Comparison of ENCODE assay signal across 16 cellular contexts in the genomic region with DNA sequence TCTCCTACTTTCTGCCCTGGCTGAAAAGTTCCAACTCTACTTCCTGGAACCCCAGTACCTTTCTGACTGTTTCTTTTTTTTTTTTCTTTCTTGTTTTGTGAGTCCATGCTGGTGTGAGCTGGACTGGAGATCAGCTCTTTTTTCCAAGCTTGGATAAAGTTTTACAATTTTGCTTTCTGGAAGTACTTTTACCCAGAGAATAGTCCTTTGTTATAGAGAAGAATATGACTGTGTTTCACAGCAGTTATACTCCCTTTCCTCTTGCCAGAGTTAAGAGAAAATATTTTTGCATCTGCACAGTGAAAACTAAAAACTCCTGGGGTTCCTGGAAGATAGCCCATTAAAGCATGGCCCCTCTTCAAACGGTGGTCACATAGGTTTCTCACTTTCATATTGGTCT.
"Had no signal": no experiment of that assay in that cellular context is flagged by ENCODE, and none has a peak within 500 bp of the region (broad histone marks: within the 10 kb centered on the region; RNA-seq: fewer than 3 reads in every experiment).

No MANE protein-coding gene starts in this region.

- H3K4me3 Mint-ChIP-seq: activated CD4-positive, alpha-beta T cell treated with anti-CD3 and anti-CD28 coated beads for 36 hours; activated CD8-positive, alpha-beta T cell treated with anti-CD3 and anti-CD28 coated beads for 36 hours; activated naive CD8-positive, alpha-beta T cell treated with anti-CD3 and anti-CD28 coated beads for 36 hours; activated T-cell treated with anti-CD3 and anti-CD28 coated beads, Interleukin-2, amount 50 U/mL, for 72 hours; memory B cell; T-cell had no signal

- H3K4me3 ChIP-seq: esophagus squamous epithelium, left lung, thyroid gland had no signal

- H3K4me1 Mint-ChIP-seq: activated CD4-positive, alpha-beta T cell treated with anti-CD3 and anti-CD28 coated beads for 36 hours; activated naive CD8-positive, alpha-beta T cell treated with anti-CD3 and anti-CD28 coated beads for 36 hours; memory B cell; T-cell had no signal

- H3K36me3 Mint-ChIP-seq: activated naive CD8-positive, alpha-beta T cell treated with anti-CD3 and anti-CD28 coated beads for 36 hours; memory B cell; T-cell had no signal

- H3K4me1 ChIP-seq: esophagus squamous epithelium, left lung, thyroid gland had no signal

- H3K27me3 ChIP-seq: esophagus squamous epithelium, left lung, thyroid gland had no signal

- H3K9me3 Mint-ChIP-seq: activated naive CD8-positive, alpha-beta T cell treated with anti-CD3 and anti-CD28 coated beads for 36 hours; memory B cell had no signal

- H3K27ac ChIP-seq: esophagus squamous epithelium, left lung, thyroid gland, VCaP had no signal

- H3K27me3 Mint-ChIP-seq: activated CD4-positive, alpha-beta T cell treated with anti-CD3 and anti-CD28 coated beads for 36 hours; activated CD8-positive, alpha-beta T cell treated with anti-CD3 and anti-CD28 coated beads for 36 hours; activated naive CD8-positive, alpha-beta T cell treated with anti-CD3 and anti-CD28 coated beads for 36 hours; memory B cell; T-cell had no signal

- H3K36me3 ChIP-seq: esophagus squamous epithelium, left lung, thyroid gland had no signal

- ATAC-seq: activated CD4-positive, alpha-beta T cell treated with anti-CD3 and anti-CD28 coated beads for 36 hours; activated CD8-positive, alpha-beta T cell treated with anti-CD3 and anti-CD28 coated beads for 36 hours; activated T-cell treated with anti-CD3 and anti-CD28 coated beads, Interleukin-2, amount 50 U/mL, for 72 hours; left lung; T-cell had no signal

- H3K9me3 ChIP-seq: thyroid gland had no signal

- H3K27ac Mint-ChIP-seq: activated CD4-positive, alpha-beta T cell treated with anti-CD3 and anti-CD28 coated beads for 36 hours; activated CD8-positive, alpha-beta T cell treated with anti-CD3 and anti-CD28 coated beads for 36 hours; activated naive CD8-positive, alpha-beta T cell treated with anti-CD3 and anti-CD28 coated beads for 36 hours; activated T-cell treated with anti-CD3 and anti-CD28 coated beads, Interleukin-2, amount 50 U/mL, for 72 hours; memory B cell; T-cell had no signal

- DNase-seq: activated CD4-positive, alpha-beta T cell treated with anti-CD3 and anti-CD28 coated beads for 36 hours; activated CD8-positive, alpha-beta memory T cell treated with anti-CD3 and anti-CD28 coated beads, Interleukin-2, amount 50 U/mL, for 4 hours; activated CD8-positive, alpha-beta T cell treated with anti-CD3 and anti-CD28 coated beads for 36 hours; activated gamma-delta T cell treated with Interleukin-2 at 50 U/mL for 16 hours; activated naive CD8-positive, alpha-beta T cell treated with anti-CD3 and anti-CD28 coated beads for 36 hours; activated T-cell treated with anti-CD3 and anti-CD28 coated beads, Interleukin-2, amount 50 U/mL, for 72 hours; anterior cingulate cortex; esophagus squamous epithelium; foreskin fibroblast; head of caudate nucleus; left lung; T-cell; T1000; thyroid gland had no signal
